Comparison of ENCODE assay signal across 8 cellular contexts in genomic region chr17:76681222-76682137, GRCh38. TPM values are rescaled to one million over a fixed set of nuclear protein-coding genes. Genes with fewer than 3 reads are reported as not detected.
DNase-seq lines count a peak whose midpoint lies in the region; ATAC-seq and TF ChIP-seq lines count a peak whose summit lies in the region.

No MANE protein-coding gene starts in this region.

- ATAC-seq in central memory CD8-positive, alpha-beta T cell (replicated peaks; ENCODE audit: extremely low read depth, poor library complexity, severe bottlenecking), result peak; percentile 34
- no peak for ATAC-seq in HG02642 (IDR thresholded peaks at IDR 0.05; ENCODE audit: poor library complexity, unreplicated experiment)

- no peaks in the 10 kb centered on the region for H3K27me3 Mint-ChIP-seq in central memory CD8-positive, alpha-beta T cell

- WGBS in liver, result 72% methylated on average over 16 of the region's 16 CpGs

- no peaks in the 10 kb centered on the region for H3K27me3 ChIP-seq in liver (ENCODE audit: control insufficient read depth in 4 of 4, insufficient read depth in 4 of 4, low read length in 3 of 4)

- no peaks in the 10 kb centered on the region for H3K36me3 ChIP-seq in liver (ENCODE audit: control insufficient read depth in 4 of 4, insufficient read depth in 3 of 4, low read depth in 1 of 4, low read length in 3 of 4)

- peak; percentile 68 to 80 for TF ChIP-seq RAD21 in liver (IDR thresholded peaks at IDR 0.05)

- H3K4me3 Mint-ChIP-seq in central memory CD8-positive, alpha-beta T cell, result peak overlapping the region; percentile 56

- no peak overlapping the region for H3K4me3 ChIP-seq in liver (ENCODE audit: low read depth in 1 of 3, low read length in 3 of 3)

- peak; percentile 54 for TF ChIP-seq CTCF in liver (IDR thresholded peaks at IDR 0.05; ENCODE audit: low read depth, low read length, missing input control)

- H3K9me3 Mint-ChIP-seq in central memory CD8-positive, alpha-beta T cell, result no peaks in the 10 kb centered on the region

- H3K27ac Mint-ChIP-seq in central memory CD8-positive, alpha-beta T cell (ENCODE audit: low read depth), result peak overlapping the region; percentile 84

- H3K27ac ChIP-seq in liver (ENCODE audit: low read depth in 1 of 2, low read length in 2 of 2), result no peak overlapping the region

- peaks cover 3% of the 10 kb centered on the region for H3K36me3 Mint-ChIP-seq in central memory CD8-positive, alpha-beta T cell (ENCODE audit: insufficient read depth)

- DNase-seq in NCI-H510A treated with DMSO at 0.1 percent for 48 hours (lab: John Stamatoyannopoulos, UW) (peak; percentile 72), NCI-H510A (lab: John Stamatoyannopoulos, UW) (no peak), NCI-H226 (peak; percentile 25)
- peak; percentile 47 for DNase-seq in activated CD4-positive, alpha-beta T cell treated with anti-CD3 and anti-CD28 coated beads for 1 hour
- peak; percentile 64 for DNase-seq in central memory CD8-positive, alpha-beta T cell (ENCODE audit: low spot score in 2 of 2)
- DNase-seq in stimulated activated CD4-positive, alpha-beta T cell treated with anti-CD3 and anti-CD28 coated beads, Interleukin-4, amount 100 ng/mL, for 24 hours, result peak; percentile 66

- no peaks in the 10 kb centered on the region for H3K9me3 ChIP-seq in liver (ENCODE audit: control insufficient read depth in 4 of 4, low read length in 3 of 4)

- no peak overlapping the region for H3K9ac ChIP-seq in liver (ENCODE audit: low read depth in 1 of 2, low read length in 2 of 2)

- H3K4me1 Mint-ChIP-seq in central memory CD8-positive, alpha-beta T cell, result peaks cover 19% of the 10 kb centered on the region

- H3K4me1 ChIP-seq in liver (ENCODE audit: control insufficient read depth in 4 of 4, insufficient read depth in 4 of 4, low read length in 3 of 4), result no peaks in the 10 kb centered on the region

TF ChIP-seq in liver, 16 proteins besides CTCF, POLR2A, EP300 and RAD21:
- TF ChIP-seq HNF4A (conservative IDR thresholded peaks at IDR 0.05) (no peak), REST (IDR thresholded peaks at IDR 0.05) (no peak), EGR1 (IDR thresholded peaks at IDR 0.05; ENCODE audit: low read depth in 2 of 2) (no peak), YY1 (IDR thresholded peaks at IDR 0.05) (no peak), FOXA2 (IDR thresholded peaks at IDR 0.05) (no peak), SP1 (IDR thresholded peaks at IDR 0.05) (no peak), HNF4G (IDR thresholded peaks at IDR 0.05) (no peak), ZBTB33 (IDR thresholded peaks at IDR 0.05) (no peak), GABPA (IDR thresholded peaks at IDR 0.05 in 1 of 2, conservative IDR thresholded peaks at IDR 0.05 in 1 of 2) (no peak), RXRA (IDR thresholded peaks at IDR 0.05) (no peak), JUND (IDR thresholded peaks at IDR 0.05) (no peak), ATF3 (IDR thresholded peaks at IDR 0.05) (no peak), TAF1 (conservative IDR thresholded peaks at IDR 0.05) (no peak), MAX (IDR thresholded peaks at IDR 0.05) (no peak)

RNA-seq across cellular contexts. Expression of gene MXRA7, which starts 29.3 kb away (rescaled TPM):
- total RNA-seq in liver, result 10 to 100 TPM in 1 of 2 donors, 1 to 10 TPM in 1; 9.8 to 12.9 TPM
- 10 to 100 TPM in 1 of 2 donors, 1 to 10 TPM in 1; 4.8 to 22.1 TPM for polyA plus RNA-seq in liver

RNA-seq across cellular contexts. Expression of gene ST6GALNAC1, which starts 37.9 kb away (rescaled TPM):
- 1 to 10 TPM in 1 of 2 donors, not detected in 1; 2.1 TPM for total RNA-seq in liver
- under 1 TPM; 0.16 to 0.21 TPM for polyA plus RNA-seq in liver

RNA-seq across cellular contexts. Expression of gene JMJD6, which starts 44.9 kb away (rescaled TPM):
- 10 to 100 TPM; 10.6 to 16.1 TPM for total RNA-seq in liver
- polyA plus RNA-seq in liver, result 10 to 100 TPM in 1 of 2 donors, 1 to 10 TPM in 1; 9.9 to 11.8 TPM

RNA-seq across cellular contexts. Expression of gene METTL23, which starts 45.2 kb away (rescaled TPM):
- total RNA-seq in liver, result 10 to 100 TPM; 15.6 to 17.4 TPM
- polyA plus RNA-seq in liver, result 10 to 100 TPM; 26.8 to 37.2 TPM

RNA-seq across cellular contexts. Expression of gene SRSF2, which starts 55.7 kb away (rescaled TPM):
- total RNA-seq in liver, result 100 to 1,000 TPM; 171 to 184 TPM
- 100 to 1,000 TPM in 1 of 2 donors, 10 to 100 TPM in 1; 66.5 to 130 TPM for polyA plus RNA-seq in liver
